25 cellular contexts compared by ENCODE assay signal in genomic region chr6:92701425-92702096, GRCh38.
"Had no signal": no experiment of that assay in that cellular context is flagged by ENCODE, and none has a peak within 500 bp of the region (broad histone marks: within the 10 kb centered on the region; RNA-seq: fewer than 3 reads in every experiment).

No MANE protein-coding gene starts in this region.

- DNase-seq: activated CD4-positive, alpha-beta T cell treated with anti-CD3 and anti-CD28 coated beads for 4 hours; activated CD4-positive, alpha-beta T cell treated with anti-CD3 and anti-CD28 coated beads, Interleukin-2, amount 50 U/mL, for 48 hours; activated CD4-positive, CD25-positive, alpha-beta regulatory T cell; activated CD8-positive, alpha-beta memory T cell treated with anti-CD3 and anti-CD28 coated beads, Interleukin-2, amount 50 U/mL, for 48 hours; activated naive CD4-positive, alpha-beta T cell treated with Interleukin-2 at 50 U/mL for 16 hours; activated naive CD8-positive, alpha-beta T cell treated with anti-CD3 and anti-CD28 coated beads, Interleukin-2, amount 10 ng/mL, durations not matched to agents 7 days and 5 days; activated T-cell treated with anti-CD3 and anti-CD28 coated beads, Interleukin-2, amount 50 U/mL, for 4 hours; amygdala; cerebellar nuclear complex; kidney; mammary epithelial cell; natural killer cell; ovary; stimulated activated CD4-positive, alpha-beta T cell treated with anti-CD3 and anti-CD28 coated beads, Interleukin-12 subunit alpha, Interleukin-12 subunit beta, amount 100 ng/mL, for 4 hours; stimulated activated CD4-positive, alpha-beta T cell treated with anti-CD3 and anti-CD28 coated beads, Interleukin-4, amount 100 ng/mL, for 4 hours; SW 1271; T-helper 17 cell; testis; trophoblast cell had no signal

- H3K36me3 Mint-ChIP-seq: activated naive CD8-positive, alpha-beta T cell treated with anti-CD3 and anti-CD28 coated beads, Interleukin-2, amount 10 ng/mL, durations not matched to agents 7 days and 5 days; mesothelial cell of epicardium; natural killer cell had no signal

- H3K9me3 ChIP-seq: neutrophil, ovary, prostate gland, right atrium auricular region, testis had no signal

- H3K4me3 ChIP-seq: ovary, prostate gland, right atrium auricular region, testis had no signal

- H3K4me3 Mint-ChIP-seq: activated naive CD8-positive, alpha-beta T cell treated with anti-CD3 and anti-CD28 coated beads, Interleukin-2, amount 10 ng/mL, durations not matched to agents 7 days and 5 days; activated T-cell treated with anti-CD3 and anti-CD28 coated beads, Interleukin-2, amount 50 U/mL, for 4 hours; mesothelial cell of epicardium; natural killer cell; T-helper 17 cell had no signal

- H3K4me1 Mint-ChIP-seq: activated naive CD8-positive, alpha-beta T cell treated with anti-CD3 and anti-CD28 coated beads, Interleukin-2, amount 10 ng/mL, durations not matched to agents 7 days and 5 days; mesothelial cell of epicardium; natural killer cell; T-helper 17 cell had no signal

- ATAC-seq: left lobe of liver, natural killer cell, T-helper 17 cell had no signal

- H3K27me3 Mint-ChIP-seq: activated naive CD8-positive, alpha-beta T cell treated with anti-CD3 and anti-CD28 coated beads, Interleukin-2, amount 10 ng/mL, durations not matched to agents 7 days and 5 days; T-helper 17 cell had no signal

- H3K27ac Mint-ChIP-seq: activated naive CD8-positive, alpha-beta T cell treated with anti-CD3 and anti-CD28 coated beads, Interleukin-2, amount 10 ng/mL, durations not matched to agents 7 days and 5 days; activated T-helper 2 cell treated with anti-CD3 and anti-CD28 coated beads, Interferon-gamma antibody, Interleukin-2, Interleukin-4, amounts not matched to agents 10 μg/mL and 5 μg/mL and 100 μg/mL, durations not matched to agents 14 hours and 24 hours and 36 hours; mesothelial cell of epicardium; natural killer cell; T-helper 17 cell had no signal

- H3K36me3 ChIP-seq: neutrophil, ovary, prostate gland, right atrium auricular region had no signal

- H3K27me3 ChIP-seq: neutrophil, ovary, right atrium auricular region, testis had no signal

- H3K4me1 ChIP-seq: prostate gland, right atrium auricular region, testis had no signal

- H3K27ac ChIP-seq: neutrophil, ovary, prostate gland, right atrium auricular region, testis had no signal

- H3K9me3 Mint-ChIP-seq: activated naive CD8-positive, alpha-beta T cell treated with anti-CD3 and anti-CD28 coated beads, Interleukin-2, amount 10 ng/mL, durations not matched to agents 7 days and 5 days; activated T-helper 2 cell treated with anti-CD3 and anti-CD28 coated beads, Interferon-gamma antibody, Interleukin-2, Interleukin-4, amounts not matched to agents 10 μg/mL and 5 μg/mL and 100 μg/mL, durations not matched to agents 14 hours and 24 hours and 36 hours had no signal
